1 cellular context compared by ENCODE assay signal in genomic region chr4:7842384-7843279, GRCh38.
TF ChIP-seq lines count a peak whose summit lies in the region.

No MANE protein-coding gene starts in this region.

TF ChIP-seq in GM23338, 12 proteins besides CTCF, POLR2A, EP300 and RAD21 (continued from another document):
- TF ChIP-seq ZNF462 (CRISPR knock-in tag; IDR thresholded peaks at IDR 0.05) (no peak), EZH2 (IDR thresholded peaks at IDR 0.05; ENCODE audit: low read depth, unreplicated experiment) (no peak), ZNF331 (CRISPR knock-in tag; IDR thresholded peaks at IDR 0.05; ENCODE audit: low read depth) (no peak), ETS1 (IDR thresholded peaks at IDR 0.05) (no peak), JUNB (IDR thresholded peaks at IDR 0.05; ENCODE audit: unreplicated experiment) (no peak), EZH2phosphoT487 (IDR thresholded peaks at IDR 0.05; ENCODE audit: unreplicated experiment) (no peak)
